In the genomic region with DNA sequence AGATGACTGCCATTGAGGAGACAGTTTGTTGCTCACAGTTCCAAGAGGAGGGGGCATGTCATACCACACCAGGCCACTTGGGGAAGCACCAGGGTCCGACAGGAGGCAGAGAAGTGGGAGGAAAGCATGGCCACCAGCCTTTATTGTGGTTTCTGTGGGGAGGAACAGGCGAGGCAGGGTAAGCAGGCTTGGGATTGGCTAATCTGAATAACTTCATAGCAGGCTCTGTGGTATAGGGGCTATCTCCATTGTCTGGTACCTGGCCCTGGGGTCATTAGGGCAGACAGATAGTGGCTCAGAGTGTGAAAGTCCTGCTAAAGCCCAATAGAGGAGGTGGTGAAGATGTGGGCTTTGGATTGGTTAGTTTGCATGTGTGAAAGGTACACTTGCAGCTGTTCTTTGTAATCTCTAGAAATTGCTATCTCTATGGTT, we compare ENCODE assay signal across 1 cellular context.
A peak's percentile ranks its signal among the peaks of the same experiment; 100 is the strongest.
TF ChIP-seq lines count a peak whose summit lies in the region.

No MANE protein-coding gene starts in this region.

TF ChIP-seq in GM12878, 131 proteins besides CTCF, POLR2A, EP300 and RAD21 (continued from another document):
- no peak for TF ChIP-seq CEBPZ (IDR thresholded peaks at IDR 0.05; ENCODE audit: low read depth, low read length)
- 0 out of 2 replicates have a peak, but pooled peaks have one; percentile 10 for TF ChIP-seq TCF12 (IDR thresholded peaks at IDR 0.05; ENCODE audit: low read depth, low read length)
